1 cellular context compared by ENCODE assay signal in the genomic region with DNA sequence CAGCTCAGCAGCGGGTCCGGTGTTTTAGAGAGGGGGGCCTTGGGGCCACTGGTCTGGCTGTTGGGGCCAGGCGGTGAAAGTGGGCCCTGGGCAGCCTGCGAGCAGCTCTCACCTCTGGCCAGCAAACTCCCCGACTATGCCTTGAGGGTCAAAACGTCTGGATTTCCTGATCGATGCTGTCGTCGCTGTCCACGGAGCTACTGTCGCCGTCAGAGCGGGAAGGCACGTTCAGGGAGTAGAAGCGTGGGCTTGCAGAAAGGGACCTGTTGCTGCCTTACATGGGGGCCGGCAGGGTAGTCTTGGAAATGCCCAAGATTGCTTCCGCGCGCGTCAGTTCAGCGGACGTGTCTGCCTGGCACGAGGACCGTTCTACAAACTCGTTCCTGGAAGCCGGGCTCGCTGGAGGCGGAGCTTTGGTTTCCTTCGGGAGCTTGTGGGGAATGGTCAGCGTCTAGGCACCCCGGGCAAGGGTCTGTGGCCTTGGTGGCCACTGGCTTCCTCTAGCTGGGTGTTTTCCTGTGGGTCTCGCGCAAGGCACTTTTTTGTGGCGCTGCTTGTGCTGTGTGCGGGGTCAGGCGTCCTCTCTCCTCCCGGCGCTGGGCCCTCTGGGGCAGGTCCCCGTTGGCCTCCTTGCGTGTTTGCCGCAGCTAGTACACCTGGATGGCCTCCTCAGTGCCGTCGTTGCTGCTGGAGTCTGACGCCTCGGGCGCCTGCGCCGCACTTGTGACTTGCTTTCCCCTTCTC.
TF ChIP-seq lines count a peak whose summit lies in the region.

No MANE protein-coding gene starts in this region.

TF ChIP-seq in liver, 16 proteins besides CTCF, POLR2A, EP300 and RAD21 (continued from another document):
- TF ChIP-seq GABPA (IDR thresholded peaks at IDR 0.05 in 1 of 2, conservative IDR thresholded peaks at IDR 0.05 in 1 of 2): no peak
- no peak for TF ChIP-seq HNF4A (conservative IDR thresholded peaks at IDR 0.05)
- TF ChIP-seq SP1 (IDR thresholded peaks at IDR 0.05): no peak
- TF ChIP-seq HNF4G (IDR thresholded peaks at IDR 0.05): no peak
- no peak for TF ChIP-seq TAF1 (conservative IDR thresholded peaks at IDR 0.05)
- TF ChIP-seq FOXA1 (IDR thresholded peaks at IDR 0.05): no peak
- no peak for TF ChIP-seq FOXA2 (IDR thresholded peaks at IDR 0.05)
- TF ChIP-seq, protein P1, sequence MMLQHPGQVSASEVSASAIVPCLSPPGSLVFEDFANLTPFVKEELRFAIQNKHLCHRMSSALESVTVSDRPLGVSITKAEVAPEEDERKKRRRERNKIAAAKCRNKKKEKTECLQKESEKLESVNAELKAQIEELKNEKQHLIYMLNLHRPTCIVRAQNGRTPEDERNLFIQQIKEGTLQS (IDR thresholded peaks at IDR 0.05): no peak
- TF ChIP-seq NR2F2 (IDR thresholded peaks at IDR 0.05): no peak
TF ChIP-seq in liver: peak in this region for 0.
